ENCODE assay signal across 8 cellular contexts in the genomic region with DNA sequence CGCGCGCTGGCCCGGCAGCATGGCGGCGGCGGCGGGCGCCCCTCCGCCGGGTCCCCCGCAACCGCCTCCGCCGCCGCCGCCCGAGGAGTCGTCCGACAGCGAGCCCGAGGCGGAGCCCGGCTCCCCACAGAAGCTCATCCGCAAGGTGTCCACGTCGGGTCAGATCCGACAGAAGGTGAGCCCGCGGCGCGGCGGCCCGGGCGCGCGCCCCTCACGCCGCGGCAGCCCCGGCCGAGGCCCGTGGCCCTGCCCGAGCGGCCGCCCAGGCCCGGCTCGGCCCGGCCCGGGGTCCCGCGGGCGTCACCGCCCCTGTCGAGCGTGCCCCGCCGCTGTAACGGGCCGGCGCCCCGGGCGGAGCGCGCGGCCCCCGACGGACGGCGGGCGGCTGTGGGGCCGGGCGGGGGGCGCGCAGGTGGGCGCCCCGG. TPM values are rescaled to one million over a fixed set of nuclear protein-coding genes. Genes with fewer than 3 reads are reported as not detected.
DNase-seq lines count a peak whose midpoint lies in the region; ATAC-seq, FAIRE-seq and TF ChIP-seq lines count a peak whose summit lies in the region.

No MANE protein-coding gene starts in this region.

- DNase-seq in HCT116 (ENCODE audit: low read depth, low spot score) (no peak), keratinocyte (ENCODE audit: low read depth, low spot score) (no peak), glomerular visceral epithelial cell (ENCODE audit: extremely low spot score) (no peak), HT-29 (ENCODE audit: low spot score) (no peak), SHP77 treated with DMSO at 0.1 percent for 48 hours (lab: John Stamatoyannopoulos, UW) (no peak)
- no peak for DNase-seq in stimulated activated naive CD4-positive, alpha-beta T cell (lab: John Stamatoyannopoulos, UW)

- H4K20me1 ChIP-seq in HCT116 (ENCODE audit: insufficient read depth), result no peaks in the 10 kb centered on the region; the same call in 1 of the 2 replicates
- H4K20me1 ChIP-seq in keratinocyte (ENCODE audit: control insufficient read depth, extremely low read depth, insufficient read depth, low read length), result peaks cover 4% of the 10 kb centered on the region

- no peak for TF ChIP-seq RAD21 in HCT116 (IDR thresholded peaks at IDR 0.05; ENCODE audit: low read depth)

- H3K9ac ChIP-seq in HCT116 (ENCODE audit: low read length) (peak overlapping the region; percentile 70; the same call in 1 of the 2 replicates), keratinocyte (ENCODE audit: control insufficient read depth, extremely low read depth, insufficient read depth, low read length) (peak overlapping the region; percentile 64)

- TF ChIP-seq POLR2A in GM15510 (IDR thresholded peaks at IDR 0.05; ENCODE audit: borderline replicate concordance, extremely low read depth, insufficient read length) (peak; percentile 72), HCT116 (IDR thresholded peaks at IDR 0.05; ENCODE audit: borderline replicate concordance, extremely low read depth, insufficient read depth, insufficient read length) (peak; percentile 53), Raji (IDR thresholded peaks at IDR 0.05; ENCODE audit: insufficient read depth, low read depth, low read length) (peak; percentile 52)

- POLR2A ChIA-PET in HCT116 (lab: Charles Lee), result no interaction called here

- peak overlapping the region; percentile 65 to 82; a peak in 3 of 4 replicates for H3K4me3 ChIP-seq in HCT116 (replicated peaks in 1 of 2; ENCODE audit: low read depth in 1 of 2, low read length in 2 of 2)
- peak overlapping the region in 1 of 3 experiments; percentile 58 for H3K4me3 ChIP-seq in keratinocyte (ENCODE audit: control insufficient read depth in 2 of 3, extremely low read depth in 1 of 3, insufficient read depth in 2 of 3, low read depth in 1 of 3, low read length in 3 of 3)

- dilution Hi-C loops in keratinocyte (cut with MboI; ENCODE audit: extremely low pct_ligation_motif_present, low sequenced_read_pairs), result no loop called here

- H3K9me2 ChIP-seq in HCT116 (ENCODE audit: insufficient read depth), result no peaks in the 10 kb centered on the region

- H3K9me1 ChIP-seq in keratinocyte (ENCODE audit: control insufficient read depth, extremely low read depth, insufficient read depth, low read length), result no peaks in the 10 kb centered on the region

- H3K4me1 ChIP-seq in HCT116 (ENCODE audit: control insufficient read depth in 1 of 2, insufficient read depth in 2 of 2, low read length in 2 of 2), result peaks cover 33 to 57% of the 10 kb centered on the region in 2 experiments
- H3K4me1 ChIP-seq in keratinocyte (ENCODE audit: control insufficient read depth, extremely low read depth, insufficient read depth, low read length), result peaks cover 39% of the 10 kb centered on the region

- no peak for FAIRE-seq in keratinocyte (lab: Jason Lieb, UNC)

- H3K27ac ChIP-seq in HCT116 (ENCODE audit: low read depth, low read length) (peak overlapping the region; percentile 63; the same call in 1 of the 2 replicates), keratinocyte (ENCODE audit: control insufficient read depth, insufficient read depth, low read length) (no peak overlapping the region)

- H3K4me2 ChIP-seq in HCT116 (ENCODE audit: low read length), result no peak overlapping the region
- H3K4me2 ChIP-seq in keratinocyte (ENCODE audit: control insufficient read depth, extremely low read depth, insufficient read depth, low read depth, low read length), result no peak overlapping the region

- intact Hi-C loops in HCT116 (cut with micrococcal nuclease), result loop anchor here (5.0 kb wide), 1 partner anchor 102 kb away; a partner anchor contains a TSS

- CTCF ChIA-PET in HCT116 (lab: Charles Lee), result no interaction called here

- H3K36me3 ChIP-seq in HCT116 (ENCODE audit: control insufficient read depth in 1 of 2, insufficient read depth in 2 of 2, low read length in 2 of 2) (no peaks in the 10 kb centered on the region; a peak in 1 of 4 replicates), keratinocyte (ENCODE audit: control insufficient read depth in 2 of 2, extremely low read depth in 1 of 2, insufficient read depth in 2 of 2, low read length in 2 of 2) (peaks cover 0 to 2% of the 10 kb centered on the region in 2 experiments)

- ATAC-seq in HCT116, result peak; percentile 8

- TF ChIP-seq CTCF in HCT116 (IDR thresholded peaks at IDR 0.05 in 2 of 3, conservative IDR thresholded peaks at IDR 0.05 in 1 of 3; ENCODE audit: borderline replicate concordance in 1 of 3, insufficient read depth in 1 of 3, low read depth in 2 of 3, low read length in 2 of 3) (no peak), keratinocyte (optimal IDR thresholded peaks at IDR 0.05 in 1 of 3, IDR thresholded peaks at IDR 0.05 in 1 of 3, conservative IDR thresholded peaks at IDR 0.05 in 1 of 3; ENCODE audit: extremely low read depth in 1 of 3, insufficient read depth in 2 of 3, low read length in 3 of 3) (no peak)

- RAD21 ChIA-PET in HCT116 (lab: Charles Lee; ENCODE audit: low non-redundant PET in 1 of 2, low total read pairs in 2 of 2, uncharacterized antibody in 2 of 2, unreplicated experiment in 2 of 2), result no interaction called here

- no TSS peak for BruUV-seq in HCT116 (replicated peaks; lab: Mats Ljungman, UMichigan)

- H3K27me3 ChIP-seq in HCT116 (ENCODE audit: insufficient read depth, low read length) (no peaks in the 10 kb centered on the region), keratinocyte (ENCODE audit: control insufficient read depth, extremely low read depth, insufficient read depth, low read length) (no peaks in the 10 kb centered on the region)

- H2AFZ ChIP-seq in HCT116 (ENCODE audit: low read depth, low read length, poor library complexity, severe bottlenecking) (no peak overlapping the region), keratinocyte (ENCODE audit: control insufficient read depth, low read length) (no peak overlapping the region)

- peaks cover 47% of the 10 kb centered on the region for H3K79me2 ChIP-seq in HCT116 (ENCODE audit: insufficient read depth, low read length)
- H3K79me2 ChIP-seq in keratinocyte (ENCODE audit: control insufficient read depth, insufficient read depth, low read length), result peaks cover 6% of the 10 kb centered on the region

- H3K9me3 ChIP-seq in HCT116 (ENCODE audit: control insufficient read depth in 1 of 2, insufficient read depth in 1 of 2, low read depth in 1 of 2, low read length in 2 of 2) (no peaks in the 10 kb centered on the region), keratinocyte (ENCODE audit: control insufficient read depth, low read depth, low read length) (no peaks in the 10 kb centered on the region)

TF ChIP-seq in HCT116, 20 proteins besides CTCF, POLR2A, EP300 and RAD21 (continues in another document):
- no peak for TF ChIP-seq SP1 (IDR thresholded peaks at IDR 0.05; ENCODE audit: low read depth)
- no peak for TF ChIP-seq ZNF274 (IDR thresholded peaks at IDR 0.05; ENCODE audit: low read depth, low read length)
- TF ChIP-seq, protein P1, sequence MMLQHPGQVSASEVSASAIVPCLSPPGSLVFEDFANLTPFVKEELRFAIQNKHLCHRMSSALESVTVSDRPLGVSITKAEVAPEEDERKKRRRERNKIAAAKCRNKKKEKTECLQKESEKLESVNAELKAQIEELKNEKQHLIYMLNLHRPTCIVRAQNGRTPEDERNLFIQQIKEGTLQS (IDR thresholded peaks at IDR 0.05), result no peak
- no peak for TF ChIP-seq TCF7L2 (IDR thresholded peaks at IDR 0.05; ENCODE audit: borderline replicate concordance, extremely low read depth, insufficient read depth, insufficient read length)
- TF ChIP-seq, protein P2, sequence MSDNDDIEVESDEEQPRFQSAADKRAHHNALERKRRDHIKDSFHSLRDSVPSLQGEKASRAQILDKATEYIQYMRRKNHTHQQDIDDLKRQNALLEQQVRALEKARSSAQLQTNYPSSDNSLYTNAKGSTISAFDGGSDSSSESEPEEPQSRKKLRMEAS (IDR thresholded peaks at IDR 0.05), result no peak
- TF ChIP-seq ZFX (IDR thresholded peaks at IDR 0.05), result peak; percentile 44
- TF ChIP-seq YY1 (IDR thresholded peaks at IDR 0.05; ENCODE audit: extremely low read depth, insufficient replicate concordance, low read depth, low read length), result peak; percentile 62

RNA-seq across cellular contexts. Expression of a gene that starts 0.2 kb away (rescaled TPM):
- total RNA-seq in HCT116 (2021; ENCODE audit: unreplicated experiment), result 52.0 TPM
- polyA plus RNA-seq in HCT116 (2012), result 35.3 and 48.1 TPM in 2 replicates
- 2.2 to 6.1 TPM (median 5.3 TPM) in 3 replicates for polyA plus RNA-seq in keratinocyte
- polyA plus RNA-seq in keratinocyte (2011; ENCODE audit: low read depth), result 2.0 TPM
- 3.0 and 5.1 TPM in 2 replicates for polyA plus RNA-seq in keratinocyte (2011; cell fraction: cytosol; rRNA removed)
- polyA plus RNA-seq in keratinocyte (2011; cell fraction: nucleus; rRNA removed), result 14.8 and 20.8 TPM in 2 replicates
- polyA plus RNA-seq in keratinocyte (2012; ENCODE audit: low replicate concordance), result 1.9 and 4.1 TPM in 2 replicates
- 10.1 to 23.9 TPM (median 20.4 TPM) in 3 replicates for polyA minus RNA-seq in keratinocyte
- 7.9 TPM for polyA minus RNA-seq in keratinocyte (2011; cell fraction: cytosol; rRNA and poly(A)+ RNA removed)
- 3.6 and 8.8 TPM in 2 replicates for polyA minus RNA-seq in keratinocyte (2011; cell fraction: nucleus; rRNA and poly(A)+ RNA removed)
- total RNA-seq in HT-29 (2014; rRNA removed; shearing (Covaris generic)), result 18.2 and 18.7 TPM in 2 replicates

RNA-seq across cellular contexts. Expression of a gene that starts 46.9 kb away (rescaled TPM):
- total RNA-seq in HCT116 (2021; ENCODE audit: unreplicated experiment), result not detected
- not detected in 2 replicates for polyA plus RNA-seq in HCT116 (2012)
- polyA plus RNA-seq in keratinocyte, result not detected in 3 replicates
- not detected for polyA plus RNA-seq in keratinocyte (2011; ENCODE audit: low read depth)
- polyA plus RNA-seq in keratinocyte (2011; cell fraction: cytosol; rRNA removed), result not detected in 2 replicates
- polyA plus RNA-seq in keratinocyte (2011; cell fraction: nucleus; rRNA removed), result 0.16 TPM in 1 of 2 replicates, not detected in the other
- not detected in 2 replicates for polyA plus RNA-seq in keratinocyte (2012; ENCODE audit: low replicate concordance)
- not detected in 3 replicates for polyA minus RNA-seq in keratinocyte
- not detected for polyA minus RNA-seq in keratinocyte (2011; cell fraction: cytosol; rRNA and poly(A)+ RNA removed)
- polyA minus RNA-seq in keratinocyte (2011; cell fraction: nucleus; rRNA and poly(A)+ RNA removed), result not detected in 2 replicates
- total RNA-seq in HT-29 (2014; rRNA removed; shearing (Covaris generic)), result not detected in 2 replicates
